In the genomic region with DNA sequence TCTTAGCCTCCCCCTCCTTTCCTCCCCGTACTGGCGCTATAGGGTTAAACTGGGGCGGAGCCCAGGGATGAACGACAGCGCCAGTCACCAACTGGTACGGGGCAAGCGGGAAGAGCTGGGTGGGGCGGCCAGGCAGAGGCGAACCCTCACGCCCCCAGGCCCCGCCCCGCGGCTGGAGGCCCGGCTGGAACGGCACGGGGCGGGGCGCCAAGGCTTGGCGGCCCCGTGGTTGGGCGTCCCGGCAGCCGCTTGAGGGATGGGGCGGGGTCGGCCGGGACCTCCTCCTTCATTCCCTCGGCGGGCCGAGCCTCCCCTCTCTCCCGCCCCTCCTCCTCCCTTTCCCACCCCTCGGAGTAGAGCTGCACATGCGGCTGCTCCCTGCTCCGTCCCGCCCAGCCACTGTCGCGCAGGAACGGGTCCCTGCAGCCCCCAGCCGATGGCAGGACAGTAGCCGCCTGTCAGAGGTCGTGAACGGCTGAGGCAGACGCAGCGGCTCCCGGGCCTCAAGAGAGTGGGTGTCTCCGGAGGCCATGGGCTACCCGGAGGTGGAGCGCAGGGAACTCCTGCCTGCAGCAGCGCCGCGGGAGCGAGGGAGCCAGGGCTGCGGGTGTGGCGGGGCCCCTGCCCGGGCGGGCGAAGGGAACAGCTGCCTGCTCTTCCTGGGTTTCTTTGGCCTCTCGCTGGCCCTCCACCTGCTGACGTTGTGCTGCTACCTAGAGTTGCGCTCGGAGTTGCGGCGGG, we compare ENCODE assay signal across 8 cellular contexts. TPM values are rescaled to one million over a fixed set of nuclear protein-coding genes. Genes with fewer than 3 reads are reported as not detected.
DNase-seq lines count a peak whose midpoint lies in the region; ATAC-seq, FAIRE-seq and TF ChIP-seq lines count a peak whose summit lies in the region.

A gene (plus strand): TSS at position 335 of the 741 bp plus-strand sequence.

- H3K4me3 ChIP-seq in mucosa of stomach (ENCODE audit: low read length), result peak within 1 kb of the TSS; percentile 31

- no peaks in the 10 kb centered on the region for H3K36me3 ChIP-seq in mucosa of stomach (ENCODE audit: control insufficient read depth, insufficient read depth, low read length)

- ATAC-seq in HG03039 (IDR thresholded peaks at IDR 0.05; ENCODE audit: unreplicated experiment) (peak; percentile 64), HG03108 (IDR thresholded peaks at IDR 0.05; ENCODE audit: unreplicated experiment) (no peak)

- no peak for TF ChIP-seq POLR2A in GM12892 (IDR thresholded peaks at IDR 0.05; ENCODE audit: low read depth, low read length)

- no peaks in the 10 kb centered on the region for H3K4me1 ChIP-seq in mucosa of stomach (ENCODE audit: control insufficient read depth, insufficient read depth, low read length)

- no peak for FAIRE-seq in GM12892 (lab: Jason Lieb, UNC)

- no peaks in the 10 kb centered on the region for H3K27me3 ChIP-seq in mucosa of stomach (ENCODE audit: control insufficient read depth, insufficient read depth, low read length)

- peak; percentile 10 for DNase-seq in GM12892 (ENCODE audit: insufficient read length)
- DNase-seq in OCI-M1 (lab: John Stamatoyannopoulos, UW), result peak; percentile 87
- DNase-seq in activated T-helper 1 cell treated with anti-CD3 and anti-CD28 coated beads, Interleukin-2, amount 50 U/mL, for 16 hours (ENCODE audit: low read depth in 1 of 2, low spot score in 1 of 2), result peak; percentile 22 to 37
- DNase-seq in fibroblast of gingiva (ENCODE audit: low read depth), result peak; percentile 63
- peak; percentile 52 to 54 for DNase-seq in stimulated activated CD8-positive, alpha-beta memory T cell treated with anti-CD3 and anti-CD28 coated beads, Interleukin-2, amount 100 ng/mL, for 48 hours (ENCODE audit: low read depth in 2 of 2)

- no peaks in the 10 kb centered on the region for H3K9me3 ChIP-seq in mucosa of stomach (ENCODE audit: control insufficient read depth, low read length)

- H3K9ac ChIP-seq in mucosa of stomach (ENCODE audit: low read length), result no peak within 1 kb of the TSS

RNA-seq across cellular contexts. Expression of the gene that starts here (rescaled TPM):
- polyA plus RNA-seq in GM12892 (2012; ENCODE audit: missing spikeins), result not detected

Comparison
In these comparisons a context has a peak if more than half of its experiments do, and no peak if none do; other contexts are left out.
1. DNase-seq: peak in every context shown above with its lines; median percentile 87 in OCI-M1; 63 in fibroblast of gingiva; 53 in stimulated activated CD8-positive, alpha-beta memory T cell treated with anti-CD3 and anti-CD28 coated beads, Interleukin-2, amount 100 ng/mL, for 48 hours; 30 in activated T-helper 1 cell treated with anti-CD3 and anti-CD28 coated beads, Interleukin-2, amount 50 U/mL, for 16 hours; 10 in GM12892.